28 cellular contexts compared by ENCODE assay signal in the genomic region with DNA sequence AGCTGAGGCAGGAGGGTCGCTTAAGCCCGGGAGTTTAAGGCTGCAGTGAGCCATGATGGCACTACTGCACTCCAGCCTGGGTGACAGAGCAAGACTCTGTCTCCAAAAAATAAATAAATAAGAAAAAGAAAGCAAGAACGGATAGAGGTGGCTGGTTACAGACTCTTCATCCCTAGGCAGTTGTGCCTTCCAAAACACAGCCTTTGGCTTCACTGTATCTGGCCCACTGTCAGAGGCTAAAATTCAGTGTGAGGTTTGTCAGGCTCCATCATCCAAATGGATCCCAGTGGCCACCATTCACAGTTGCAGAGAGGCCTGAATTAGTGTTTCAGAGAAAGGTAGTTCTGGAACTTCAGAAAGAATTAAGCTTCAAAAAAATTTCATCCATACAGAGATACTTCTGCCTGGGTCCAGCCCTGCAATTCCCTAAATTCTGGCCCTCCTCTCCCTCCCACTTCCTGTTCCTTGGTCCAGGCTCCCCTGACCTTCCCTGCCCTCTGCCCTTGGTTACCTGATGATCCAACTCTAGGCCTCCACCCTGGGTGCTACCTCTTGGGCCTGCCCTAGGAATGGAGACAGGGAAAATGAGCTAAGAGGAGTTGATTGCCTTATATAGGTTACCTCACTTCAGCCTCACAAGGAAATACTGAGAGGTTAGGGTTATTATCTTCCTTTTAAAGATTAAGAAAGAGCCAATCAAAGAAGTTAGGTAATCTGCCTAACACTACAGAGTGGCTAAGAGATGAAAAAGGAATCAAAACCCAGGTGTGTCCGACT.
"Had no signal": no experiment of that assay in that cellular context is flagged by ENCODE, and none has a peak within 500 bp of the region (broad histone marks: within the 10 kb centered on the region; RNA-seq: fewer than 3 reads in every experiment).

No MANE protein-coding gene starts in this region.

- H3K4me1 ChIP-seq: ascending aorta, breast epithelium had no signal

- H3K36me3 ChIP-seq: ascending aorta, breast epithelium, SJSA1 had no signal

- H3K27ac Mint-ChIP-seq: activated CD4-positive, alpha-beta memory T cell treated with anti-CD3 and anti-CD28 coated beads for 36 hours; activated naive CD4-positive, alpha-beta T cell treated with anti-CD3 and anti-CD28 coated beads, Interleukin-2, amount 50 U/mL, for 24 hours; activated naive CD8-positive, alpha-beta T cell treated with anti-CD3 and anti-CD28 coated beads, Interleukin-2, amount 10 ng/mL, durations not matched to agents 7 days and 5 days; activated T-cell treated with anti-CD3 and anti-CD28 coated beads, Interleukin-2, amount 50 U/mL, for 72 hours; activated T-helper 17 cell treated with anti-CD3 and anti-CD28 coated beads, Interleukin-2, amount 50 U/mL, for 72 hours; T-helper 1 cell treated with Interleukin-12 subunit alpha and Interleukin-12 subunit beta and Interleukin-4 antibody, amounts not matched to agents 30 μg/mL and 1 μg/mL, for 36 hours; T-helper 2 cell treated with Interferon-gamma antibody and Interleukin-4, amounts not matched to agents 5 μg/mL and 100 μg/mL, for 36 hours; WTC11 had no signal

- H3K27me3 ChIP-seq: ascending aorta, breast epithelium, SJSA1 had no signal

- H3K27ac ChIP-seq: ascending aorta, breast epithelium, SJSA1 had no signal

- DNase-seq: activated CD4-positive, alpha-beta memory T cell treated with anti-CD3 and anti-CD28 coated beads for 36 hours; activated CD4-positive, alpha-beta T cell treated with anti-CD3 and anti-CD28 coated beads for 4 hours; activated CD4-positive, alpha-beta T cell treated with anti-CD3 and anti-CD28 coated beads, Interleukin-2, amount 50 U/mL, for 1 hour; activated CD4-positive, CD25-positive, alpha-beta regulatory T cell treated with anti-CD3 and anti-CD28 coated beads, Interleukin-2, amount 50 U/mL, for 72 hours; activated effector memory CD4-positive, alpha-beta T cell treated with anti-CD3 and anti-CD28 coated beads, Interleukin-2, amount 50 U/mL, for 16 hours; activated naive CD4-positive, alpha-beta T cell; activated naive CD8-positive, alpha-beta T cell treated with anti-CD3 and anti-CD28 coated beads, Interleukin-2, amount 10 ng/mL, durations not matched to agents 7 days and 5 days; activated T-cell treated with anti-CD3 and anti-CD28 coated beads, Interleukin-2, amount 50 U/mL, for 1 hour; activated T-cell treated with anti-CD3 and anti-CD28 coated beads, Interleukin-2, amount 50 U/mL, for 72 hours; NCI-H1092 treated with DMSO at 0.1 percent for 48 hours; NCI-H1417 treated with DMSO at 0.1 percent for 48 hours; NCI-H1694; NCI-H1930; NCI-H2081 treated with DMSO at 0.1 percent for 48 hours; NCI-H345; NCI-H524 treated with DMSO at 0.1 percent for 48 hours; SHP77 treated with DMSO at 0.1 percent for 48 hours had no signal

- ATAC-seq: activated T-cell treated with anti-CD3 and anti-CD28 coated beads, Interleukin-2, amount 50 U/mL, for 72 hours; activated T-helper 17 cell treated with anti-CD3 and anti-CD28 coated beads, Interleukin-2, amount 50 U/mL, for 72 hours; K562; Panc1; WTC11 had no signal

- H3K4me3 ChIP-seq: ascending aorta, breast epithelium, K562, SJSA1 had no signal

- H3K9me3 Mint-ChIP-seq: activated CD4-positive, alpha-beta memory T cell treated with anti-CD3 and anti-CD28 coated beads for 36 hours; activated naive CD4-positive, alpha-beta T cell treated with anti-CD3 and anti-CD28 coated beads, Interleukin-2, amount 50 U/mL, for 24 hours; activated naive CD8-positive, alpha-beta T cell treated with anti-CD3 and anti-CD28 coated beads, Interleukin-2, amount 10 ng/mL, durations not matched to agents 7 days and 5 days; activated T-cell treated with anti-CD3 and anti-CD28 coated beads, Interleukin-2, amount 50 U/mL, for 72 hours; activated T-helper 17 cell treated with anti-CD3 and anti-CD28 coated beads, Interleukin-2, amount 50 U/mL, for 72 hours; T-helper 1 cell treated with Interleukin-12 subunit alpha and Interleukin-12 subunit beta and Interleukin-4 antibody, amounts not matched to agents 30 μg/mL and 1 μg/mL, for 36 hours; T-helper 2 cell treated with Interferon-gamma antibody and Interleukin-4, amounts not matched to agents 5 μg/mL and 100 μg/mL, for 36 hours; WTC11 had no signal

- H3K9me3 ChIP-seq: ascending aorta, breast epithelium, SJSA1, SK-N-SH had no signal

- H3K27me3 Mint-ChIP-seq: activated CD4-positive, alpha-beta memory T cell treated with anti-CD3 and anti-CD28 coated beads for 36 hours; activated naive CD4-positive, alpha-beta T cell treated with anti-CD3 and anti-CD28 coated beads, Interleukin-2, amount 50 U/mL, for 24 hours had no signal

- H3K36me3 Mint-ChIP-seq: activated CD4-positive, alpha-beta memory T cell treated with anti-CD3 and anti-CD28 coated beads for 36 hours; activated naive CD4-positive, alpha-beta T cell treated with anti-CD3 and anti-CD28 coated beads, Interleukin-2, amount 50 U/mL, for 24 hours; activated naive CD8-positive, alpha-beta T cell treated with anti-CD3 and anti-CD28 coated beads, Interleukin-2, amount 10 ng/mL, durations not matched to agents 7 days and 5 days; WTC11 had no signal

- H3K4me1 Mint-ChIP-seq: activated T-helper 17 cell treated with anti-CD3 and anti-CD28 coated beads, Interleukin-2, amount 50 U/mL, for 72 hours had no signal

- H3K4me3 Mint-ChIP-seq: activated CD4-positive, alpha-beta memory T cell treated with anti-CD3 and anti-CD28 coated beads for 36 hours; activated naive CD4-positive, alpha-beta T cell treated with anti-CD3 and anti-CD28 coated beads, Interleukin-2, amount 50 U/mL, for 24 hours; activated naive CD8-positive, alpha-beta T cell treated with anti-CD3 and anti-CD28 coated beads, Interleukin-2, amount 10 ng/mL, durations not matched to agents 7 days and 5 days; activated T-cell treated with anti-CD3 and anti-CD28 coated beads, Interleukin-2, amount 50 U/mL, for 72 hours; activated T-helper 17 cell treated with anti-CD3 and anti-CD28 coated beads, Interleukin-2, amount 50 U/mL, for 72 hours; T-helper 1 cell treated with Interleukin-12 subunit alpha and Interleukin-12 subunit beta and Interleukin-4 antibody, amounts not matched to agents 30 μg/mL and 1 μg/mL, for 36 hours; T-helper 2 cell treated with Interferon-gamma antibody and Interleukin-4, amounts not matched to agents 5 μg/mL and 100 μg/mL, for 36 hours; WTC11 had no signal
